ENCODE assay signal across 1 cellular context in the genomic region with DNA sequence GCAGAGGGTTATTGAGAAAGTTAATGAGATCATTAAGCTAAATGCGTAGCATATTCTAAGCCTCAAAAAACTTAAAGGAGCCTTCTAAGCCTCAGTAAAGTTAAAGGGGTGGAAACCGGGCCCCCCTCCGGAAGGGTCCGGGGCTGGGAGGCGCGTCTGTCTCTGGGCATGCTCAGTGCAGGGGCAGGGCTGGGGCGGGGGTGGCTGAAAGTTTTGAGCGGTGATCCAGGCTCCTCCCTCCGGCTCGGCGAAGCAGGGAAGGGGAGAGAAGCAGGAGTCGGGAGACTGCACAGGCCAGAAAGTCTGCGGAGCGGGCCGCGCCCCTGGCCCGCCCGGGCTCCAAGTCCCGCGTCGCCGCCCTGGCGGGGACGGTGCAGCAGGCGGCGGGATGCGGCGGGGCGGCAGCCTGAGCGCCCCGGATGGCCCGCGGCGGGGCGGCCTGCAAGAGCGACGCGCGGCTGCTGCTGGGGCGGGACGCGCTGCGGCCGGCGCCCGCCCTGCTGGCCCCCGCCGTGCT.
TF ChIP-seq lines count a peak whose summit lies in the region.

A gene (plus strand): TSS at position 240 of the 517 bp plus-strand sequence. CDS start 180 bp downstream, at position 420.

TF ChIP-seq in K562, 482 proteins besides CTCF, POLR2A, EP300 and RAD21 (continued from another document):
- TF ChIP-seq, protein P1, sequence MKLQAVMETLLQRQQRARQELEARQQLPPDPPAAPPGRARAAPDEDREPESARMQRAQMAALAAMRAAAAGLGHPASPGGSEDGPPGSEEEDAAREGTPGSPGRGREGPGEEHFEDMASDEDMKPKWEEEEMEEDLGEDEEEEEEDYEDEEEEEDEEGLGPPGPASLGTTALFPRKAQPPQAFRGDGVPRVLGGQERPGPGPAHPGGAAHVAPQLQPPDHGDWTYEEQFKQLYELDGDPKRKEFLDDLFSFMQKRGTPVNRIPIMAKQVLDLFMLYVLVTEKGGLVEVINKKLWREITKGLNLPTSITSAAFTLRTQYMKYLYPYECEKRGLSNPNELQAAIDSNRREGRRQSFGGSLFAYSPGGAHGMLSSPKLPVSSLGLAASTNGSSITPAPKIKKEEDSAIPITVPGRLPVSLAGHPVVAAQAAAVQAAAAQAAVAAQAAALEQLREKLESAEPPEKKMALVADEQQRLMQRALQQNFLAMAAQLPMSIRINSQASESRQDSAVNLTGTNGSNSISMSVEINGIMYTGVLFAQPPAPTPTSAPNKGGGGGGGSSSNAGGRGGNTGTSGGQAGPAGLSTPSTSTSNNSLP (IDR thresholded peaks at IDR 0.05; ENCODE audit: borderline replicate concordance, low read depth, low read length): no peak
- TF ChIP-seq, protein P2, sequence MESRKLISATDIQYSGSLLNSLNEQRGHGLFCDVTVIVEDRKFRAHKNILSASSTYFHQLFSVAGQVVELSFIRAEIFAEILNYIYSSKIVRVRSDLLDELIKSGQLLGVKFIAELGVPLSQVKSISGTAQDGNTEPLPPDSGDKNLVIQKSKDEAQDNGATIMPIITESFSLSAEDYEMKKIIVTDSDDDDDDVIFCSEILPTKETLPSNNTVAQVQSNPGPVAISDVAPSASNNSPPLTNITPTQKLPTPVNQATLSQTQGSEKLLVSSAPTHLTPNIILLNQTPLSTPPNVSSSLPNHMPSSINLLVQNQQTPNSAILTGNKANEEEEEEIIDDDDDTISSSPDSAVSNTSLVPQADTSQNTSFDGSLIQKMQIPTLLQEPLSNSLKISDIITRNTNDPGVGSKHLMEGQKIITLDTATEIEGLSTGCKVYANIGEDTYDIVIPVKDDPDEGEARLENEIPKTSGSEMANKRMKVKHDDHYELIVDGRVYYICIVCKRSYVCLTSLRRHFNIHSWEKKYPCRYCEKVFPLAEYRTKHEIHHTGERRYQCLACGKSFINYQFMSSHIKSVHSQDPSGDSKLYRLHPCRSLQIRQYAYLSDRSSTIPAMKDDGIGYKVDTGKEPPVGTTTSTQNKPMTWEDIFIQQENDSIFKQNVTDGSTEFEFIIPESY (CRISPR knock-in tag; IDR thresholded peaks at IDR 0.05): no peak
- TF ChIP-seq CXXC5 (CRISPR knock-in tag; IDR thresholded peaks at IDR 0.05): peak; percentile 52
- peak; percentile 56; the same call in 1 of the 2 replicates for TF ChIP-seq POLR2G (IDR thresholded peaks at IDR 0.05; ENCODE audit: low read depth, low read length)
- no peak for TF ChIP-seq EP400 (IDR thresholded peaks at IDR 0.05)
- 0 out of 2 replicates have a peak, but pooled peaks have one; percentile 6 for TF ChIP-seq ZNF584 (CRISPR knock-in tag; IDR thresholded peaks at IDR 0.05; ENCODE audit: low read depth)
- TF ChIP-seq ZNF830 (CRISPR knock-in tag; IDR thresholded peaks at IDR 0.05): no peak
- TF ChIP-seq, protein P3, sequence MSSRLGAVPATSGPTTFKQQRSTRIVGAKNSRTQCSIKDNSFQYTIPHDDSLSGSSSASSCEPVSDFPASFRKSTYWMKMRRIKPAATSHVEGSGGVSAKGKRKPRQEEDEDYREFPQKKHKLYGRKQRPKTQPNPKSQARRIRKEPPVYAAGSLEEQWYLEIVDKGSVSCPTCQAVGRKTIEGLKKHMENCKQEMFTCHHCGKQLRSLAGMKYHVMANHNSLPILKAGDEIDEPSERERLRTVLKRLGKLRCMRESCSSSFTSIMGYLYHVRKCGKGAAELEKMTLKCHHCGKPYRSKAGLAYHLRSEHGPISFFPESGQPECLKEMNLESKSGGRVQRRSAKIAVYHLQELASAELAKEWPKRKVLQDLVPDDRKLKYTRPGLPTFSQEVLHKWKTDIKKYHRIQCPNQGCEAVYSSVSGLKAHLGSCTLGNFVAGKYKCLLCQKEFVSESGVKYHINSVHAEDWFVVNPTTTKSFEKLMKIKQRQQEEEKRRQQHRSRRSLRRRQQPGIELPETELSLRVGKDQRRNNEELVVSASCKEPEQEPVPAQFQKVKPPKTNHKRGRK (tag; IDR thresholded peaks at IDR 0.05): no peak
- no peak for TF ChIP-seq GTF2A2 (tag; IDR thresholded peaks at IDR 0.05)
- no peak for TF ChIP-seq DNMT1 (IDR thresholded peaks at IDR 0.05)
- no peak for TF ChIP-seq ETV1 (tag; conservative IDR thresholded peaks at IDR 0.05; ENCODE audit: low read depth)
- no peak for TF ChIP-seq NFIC (IDR thresholded peaks at IDR 0.05)
- no peak for TF ChIP-seq ZNF717 (CRISPR knock-in tag; IDR thresholded peaks at IDR 0.05)
- TF ChIP-seq, protein P4, sequence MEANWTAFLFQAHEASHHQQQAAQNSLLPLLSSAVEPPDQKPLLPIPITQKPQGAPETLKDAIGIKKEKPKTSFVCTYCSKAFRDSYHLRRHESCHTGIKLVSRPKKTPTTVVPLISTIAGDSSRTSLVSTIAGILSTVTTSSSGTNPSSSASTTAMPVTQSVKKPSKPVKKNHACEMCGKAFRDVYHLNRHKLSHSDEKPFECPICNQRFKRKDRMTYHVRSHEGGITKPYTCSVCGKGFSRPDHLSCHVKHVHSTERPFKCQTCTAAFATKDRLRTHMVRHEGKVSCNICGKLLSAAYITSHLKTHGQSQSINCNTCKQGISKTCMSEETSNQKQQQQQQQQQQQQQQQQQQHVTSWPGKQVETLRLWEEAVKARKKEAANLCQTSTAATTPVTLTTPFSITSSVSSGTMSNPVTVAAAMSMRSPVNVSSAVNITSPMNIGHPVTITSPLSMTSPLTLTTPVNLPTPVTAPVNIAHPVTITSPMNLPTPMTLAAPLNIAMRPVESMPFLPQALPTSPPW (CRISPR knock-in tag; IDR thresholded peaks at IDR 0.05): peak; percentile 60; the same call in 1 of the 2 replicates
- TF ChIP-seq EGR1 (conservative IDR thresholded peaks at IDR 0.05): 0 out of 2 replicates have a peak, but pooled peaks have one; percentile 14
- no peak for TF ChIP-seq GTF2F1 (IDR thresholded peaks at IDR 0.05; ENCODE audit: low read depth, low read length)
- TF ChIP-seq, protein P5, sequence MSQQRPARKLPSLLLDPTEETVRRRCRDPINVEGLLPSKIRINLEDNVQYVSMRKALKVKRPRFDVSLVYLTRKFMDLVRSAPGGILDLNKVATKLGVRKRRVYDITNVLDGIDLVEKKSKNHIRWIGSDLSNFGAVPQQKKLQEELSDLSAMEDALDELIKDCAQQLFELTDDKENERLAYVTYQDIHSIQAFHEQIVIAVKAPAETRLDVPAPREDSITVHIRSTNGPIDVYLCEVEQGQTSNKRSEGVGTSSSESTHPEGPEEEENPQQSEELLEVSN (IDR thresholded peaks at IDR 0.05; ENCODE audit: borderline replicate concordance in 1 of 2, extremely low read depth in 1 of 2, insufficient read depth in 1 of 2, insufficient read length in 1 of 2, low read depth in 1 of 2, low read length in 1 of 2, poor library complexity in 1 of 2, severe bottlenecking in 1 of 2): peak in 1 of 2 experiments; percentile 49
- TF ChIP-seq SMAD4 (CRISPR knock-in tag; conservative IDR thresholded peaks at IDR 0.05): 0 out of 2 replicates have a peak, but pooled peaks have one; percentile 41
- TF ChIP-seq ESRRB (CRISPR knock-in tag; IDR thresholded peaks at IDR 0.05; ENCODE audit: borderline replicate concordance): no peak
- TF ChIP-seq, protein P6, sequence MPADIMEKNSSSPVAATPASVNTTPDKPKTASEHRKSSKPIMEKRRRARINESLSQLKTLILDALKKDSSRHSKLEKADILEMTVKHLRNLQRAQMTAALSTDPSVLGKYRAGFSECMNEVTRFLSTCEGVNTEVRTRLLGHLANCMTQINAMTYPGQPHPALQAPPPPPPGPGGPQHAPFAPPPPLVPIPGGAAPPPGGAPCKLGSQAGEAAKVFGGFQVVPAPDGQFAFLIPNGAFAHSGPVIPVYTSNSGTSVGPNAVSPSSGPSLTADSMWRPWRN (IDR thresholded peaks at IDR 0.05; ENCODE audit: low read depth): no peak
- TF ChIP-seq ETV6 (IDR thresholded peaks at IDR 0.05; ENCODE audit: borderline replicate concordance in 1 of 2, low read depth in 2 of 2, low read length in 1 of 2): no peak
- TF ChIP-seq ETV6 (CRISPR knock-in tag; IDR thresholded peaks at IDR 0.05; ENCODE audit: borderline replicate concordance): no peak
- TF ChIP-seq RFX1 (IDR thresholded peaks at IDR 0.05): no peak
- no peak for TF ChIP-seq FOXP1 (CRISPR knock-in tag; IDR thresholded peaks at IDR 0.05)
- TF ChIP-seq, protein P7, sequence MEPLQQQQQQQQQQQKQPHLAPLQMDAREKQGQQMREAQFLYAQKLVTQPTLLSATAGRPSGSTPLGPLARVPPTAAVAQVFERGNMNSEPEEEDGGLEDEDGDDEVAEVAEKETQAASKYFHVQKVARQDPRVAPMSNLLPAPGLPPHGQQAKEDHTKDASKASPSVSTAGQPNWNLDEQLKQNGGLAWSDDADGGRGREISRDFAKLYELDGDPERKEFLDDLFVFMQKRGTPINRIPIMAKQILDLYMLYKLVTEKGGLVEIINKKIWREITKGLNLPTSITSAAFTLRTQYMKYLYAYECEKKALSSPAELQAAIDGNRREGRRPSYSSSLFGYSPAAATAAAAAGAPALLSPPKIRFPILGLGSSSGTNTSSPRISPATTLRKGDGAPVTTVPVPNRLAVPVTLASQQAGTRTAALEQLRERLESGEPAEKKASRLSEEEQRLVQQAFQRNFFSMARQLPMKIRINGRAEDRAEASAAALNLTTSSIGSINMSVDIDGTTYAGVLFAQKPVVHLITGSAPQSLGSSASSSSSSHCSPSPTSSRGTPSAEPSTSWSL (CRISPR knock-in tag; IDR thresholded peaks at IDR 0.05; ENCODE audit: borderline replicate concordance): no peak
- TF ChIP-seq, protein P8, sequence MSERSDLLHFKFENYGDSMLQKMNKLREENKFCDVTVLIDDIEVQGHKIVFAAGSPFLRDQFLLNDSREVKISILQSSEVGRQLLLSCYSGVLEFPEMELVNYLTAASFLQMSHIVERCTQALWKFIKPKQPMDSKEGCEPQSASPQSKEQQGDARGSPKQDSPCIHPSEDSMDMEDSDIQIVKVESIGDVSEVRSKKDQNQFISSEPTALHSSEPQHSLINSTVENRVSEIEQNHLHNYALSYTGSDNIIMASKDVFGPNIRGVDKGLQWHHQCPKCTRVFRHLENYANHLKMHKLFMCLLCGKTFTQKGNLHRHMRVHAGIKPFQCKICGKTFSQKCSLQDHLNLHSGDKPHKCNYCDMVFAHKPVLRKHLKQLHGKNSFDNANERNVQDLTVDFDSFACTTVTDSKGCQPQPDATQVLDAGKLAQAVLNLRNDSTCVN (CRISPR knock-in tag; IDR thresholded peaks at IDR 0.05): no peak
- TF ChIP-seq ZBTB8A (IDR thresholded peaks at IDR 0.05; ENCODE audit: partially characterized antibody): no peak
- no peak for TF ChIP-seq CHD4 (IDR thresholded peaks at IDR 0.05; ENCODE audit: insufficient read depth, insufficient replicate concordance, low read depth, low read length, poor library complexity, severe bottlenecking)
- TF ChIP-seq TEAD4 (IDR thresholded peaks at IDR 0.05; ENCODE audit: low read length): no peak
- no peak for TF ChIP-seq TEAD4 (CRISPR knock-in tag; IDR thresholded peaks at IDR 0.05; ENCODE audit: borderline replicate concordance)
TF ChIP-seq in K562: peak in this region for 9.
